1 cellular context compared by ENCODE assay signal in the genomic region with DNA sequence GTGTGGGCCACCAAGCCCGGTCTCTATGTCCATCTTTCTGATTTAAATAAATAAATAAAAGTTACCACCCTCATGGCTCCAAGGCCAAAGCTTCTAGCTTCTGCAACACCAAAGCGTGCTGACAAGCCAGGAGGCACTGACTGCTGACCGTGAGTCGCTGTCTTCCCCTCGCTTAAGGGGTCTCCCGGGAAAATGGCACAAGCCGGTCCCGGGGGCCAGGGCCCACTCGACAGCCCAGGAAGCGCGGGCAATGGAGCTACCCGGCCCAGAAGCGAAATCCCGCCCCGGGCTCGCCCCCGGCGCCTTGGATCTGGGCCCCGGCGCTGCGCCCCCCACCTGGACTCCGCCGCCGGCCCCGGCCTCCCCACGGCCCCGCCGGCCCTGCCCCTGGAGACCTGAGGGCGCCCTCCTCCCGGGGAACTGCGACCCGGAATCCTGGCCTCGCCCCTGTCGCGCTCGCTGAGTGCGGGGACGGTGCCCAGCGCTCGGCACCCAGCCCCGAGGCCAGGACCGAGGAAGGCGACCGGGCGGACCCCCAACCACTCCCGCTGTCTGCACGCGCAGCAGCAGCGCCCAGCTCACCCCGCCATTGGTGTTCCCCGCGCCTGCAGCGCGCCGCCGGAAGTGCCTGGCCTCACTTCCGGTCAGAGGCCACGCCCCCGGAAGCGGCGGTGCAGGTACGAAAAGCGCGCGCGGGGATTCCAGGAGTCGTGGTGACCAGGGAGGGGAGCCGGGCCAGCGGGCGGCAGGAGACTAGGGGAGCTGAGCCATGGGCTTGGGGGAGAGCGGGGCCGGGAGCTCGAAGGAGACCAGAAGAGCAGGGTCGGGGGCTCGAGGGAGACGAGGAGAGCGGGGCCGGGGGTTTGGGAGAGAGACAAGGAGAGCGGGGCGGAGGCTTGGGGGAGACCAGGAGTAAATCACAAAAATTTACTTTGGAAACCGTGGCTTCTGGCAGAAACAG.
A peak's percentile ranks its signal among the peaks of the same experiment; 100 is the strongest.
TF ChIP-seq lines count a peak whose summit lies in the region.

TSS of gene MRM2 (minus strand) at position 626 of the 961 bp plus-strand sequence. CDS start at position 590, 36 bp downstream.
TSS of gene NUDT1 (plus strand) at position 647 of the 961 bp plus-strand sequence. CDS start 2,349 bp downstream, outside the sequence.

TF ChIP-seq in HepG2, 621 proteins besides CTCF, POLR2A, EP300 and RAD21 (continued from another document and continues in another):
- TF ChIP-seq ZBTB7A (CRISPR knock-in tag; IDR thresholded peaks at IDR 0.05) (0 out of 2 replicates have a peak, but pooled peaks have one; percentile 21), ZNF3 (CRISPR knock-in tag; IDR thresholded peaks at IDR 0.05) (no peak), ZFP62 (CRISPR knock-in tag; IDR thresholded peaks at IDR 0.05) (no peak), ZNF780A (CRISPR knock-in tag; IDR thresholded peaks at IDR 0.05) (peak; percentile 52; the same call in 1 of the 2 replicates), HNRNPK (IDR thresholded peaks at IDR 0.05; ENCODE audit: low read depth, low read length, poor library complexity, severe bottlenecking) (peak; percentile 97), ONECUT2 (CRISPR knock-in tag; IDR thresholded peaks at IDR 0.05) (no peak), STAT5B (CRISPR knock-in tag; IDR thresholded peaks at IDR 0.05) (no peak; the same call in 1 of the 2 replicates), SMARCC2 (IDR thresholded peaks at IDR 0.05) (no peak), ELF1 (CRISPR knock-in tag; IDR thresholded peaks at IDR 0.05) (peak; percentile 95), HDAC1 (CRISPR knock-in tag; IDR thresholded peaks at IDR 0.05) (peak; percentile 99), ZMAT5 (CRISPR knock-in tag; IDR thresholded peaks at IDR 0.05; ENCODE audit: borderline replicate concordance, low read depth) (no peak), PAWR (CRISPR knock-in tag; IDR thresholded peaks at IDR 0.05; ENCODE audit: borderline replicate concordance) (no peak), FOXO4 (CRISPR knock-in tag; conservative IDR thresholded peaks at IDR 0.05) (no peak), YEATS2 (CRISPR knock-in tag; IDR thresholded peaks at IDR 0.05; ENCODE audit: borderline replicate concordance) (peak; percentile 92), TAF1 (CRISPR knock-in tag; IDR thresholded peaks at IDR 0.05) (peak; percentile 97), ZBTB44 (CRISPR knock-in tag; IDR thresholded peaks at IDR 0.05) (no peak), HMG20A (CRISPR knock-in tag; IDR thresholded peaks at IDR 0.05; ENCODE audit: borderline replicate concordance) (no peak; the same call in 1 of the 2 replicates), ZNF660 (CRISPR knock-in tag; IDR thresholded peaks at IDR 0.05; ENCODE audit: borderline replicate concordance, low read depth) (no peak), SOX6 (IDR thresholded peaks at IDR 0.05) (no peak), SOX6 (CRISPR knock-in tag; IDR thresholded peaks at IDR 0.05) (no peak), HES4 (CRISPR knock-in tag; IDR thresholded peaks at IDR 0.05; ENCODE audit: borderline replicate concordance) (peak; percentile 63; the same call in 1 of the 2 replicates), ZNF570 (CRISPR knock-in tag; IDR thresholded peaks at IDR 0.05; ENCODE audit: borderline replicate concordance) (no peak), MAX (IDR thresholded peaks at IDR 0.05) (peak; percentile 91), PPARG (CRISPR knock-in tag; conservative IDR thresholded peaks at IDR 0.05) (no peak), PLSCR1 (CRISPR knock-in tag; IDR thresholded peaks at IDR 0.05; ENCODE audit: borderline replicate concordance) (no peak), EED (CRISPR knock-in tag; IDR thresholded peaks at IDR 0.05) (no peak), YY1 (IDR thresholded peaks at IDR 0.05; ENCODE audit: insufficient read depth, insufficient replicate concordance, low read depth, low read length) (peak; percentile 94), ARID2 (CRISPR knock-in tag; IDR thresholded peaks at IDR 0.05; ENCODE audit: borderline replicate concordance) (no peak), ZNF512B (CRISPR knock-in tag; IDR thresholded peaks at IDR 0.05; ENCODE audit: borderline replicate concordance) (0 out of 2 replicates have a peak, but pooled peaks have one; percentile 54), DDIT3 (CRISPR knock-in tag; IDR thresholded peaks at IDR 0.05) (no peak), AKAP8 (CRISPR knock-in tag; IDR thresholded peaks at IDR 0.05) (no peak)
- TF ChIP-seq, protein P1, sequence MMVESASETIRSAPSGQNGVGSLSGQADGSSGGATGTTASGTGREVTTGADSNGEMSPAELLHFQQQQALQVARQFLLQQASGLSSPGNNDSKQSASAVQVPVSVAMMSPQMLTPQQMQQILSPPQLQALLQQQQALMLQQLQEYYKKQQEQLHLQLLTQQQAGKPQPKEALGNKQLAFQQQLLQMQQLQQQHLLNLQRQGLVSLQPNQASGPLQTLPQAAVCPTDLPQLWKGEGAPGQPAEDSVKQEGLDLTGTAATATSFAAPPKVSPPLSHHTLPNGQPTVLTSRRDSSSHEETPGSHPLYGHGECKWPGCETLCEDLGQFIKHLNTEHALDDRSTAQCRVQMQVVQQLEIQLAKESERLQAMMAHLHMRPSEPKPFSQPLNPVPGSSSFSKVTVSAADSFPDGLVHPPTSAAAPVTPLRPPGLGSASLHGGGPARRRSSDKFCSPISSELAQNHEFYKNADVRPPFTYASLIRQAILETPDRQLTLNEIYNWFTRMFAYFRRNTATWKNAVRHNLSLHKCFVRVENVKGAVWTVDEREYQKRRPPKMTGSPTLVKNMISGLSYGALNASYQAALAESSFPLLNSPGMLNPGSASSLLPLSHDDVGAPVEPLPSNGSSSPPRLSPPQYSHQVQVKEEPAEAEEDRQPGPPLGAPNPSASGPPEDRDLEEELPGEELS (CRISPR knock-in tag; IDR thresholded peaks at IDR 0.05): no peak
- TF ChIP-seq, protein P2, sequence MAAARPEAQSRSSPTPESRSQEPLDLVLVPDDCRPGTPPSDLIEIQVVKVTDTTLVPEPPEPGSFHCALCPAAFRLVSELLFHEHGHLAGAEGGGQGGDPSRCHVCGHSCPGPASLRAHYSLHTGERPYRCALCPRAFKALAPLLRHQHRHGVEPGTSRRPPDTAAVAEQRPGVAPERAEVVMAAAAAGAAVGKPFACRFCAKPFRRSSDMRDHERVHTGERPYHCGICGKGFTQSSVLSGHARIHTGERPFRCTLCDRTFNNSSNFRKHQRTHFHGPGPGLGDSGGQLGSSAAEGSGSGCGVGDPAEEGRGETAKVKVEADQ (CRISPR knock-in tag; IDR thresholded peaks at IDR 0.05; ENCODE audit: borderline replicate concordance): peak; percentile 63; the same call in 1 of the 2 replicates
- TF ChIP-seq, protein P3, sequence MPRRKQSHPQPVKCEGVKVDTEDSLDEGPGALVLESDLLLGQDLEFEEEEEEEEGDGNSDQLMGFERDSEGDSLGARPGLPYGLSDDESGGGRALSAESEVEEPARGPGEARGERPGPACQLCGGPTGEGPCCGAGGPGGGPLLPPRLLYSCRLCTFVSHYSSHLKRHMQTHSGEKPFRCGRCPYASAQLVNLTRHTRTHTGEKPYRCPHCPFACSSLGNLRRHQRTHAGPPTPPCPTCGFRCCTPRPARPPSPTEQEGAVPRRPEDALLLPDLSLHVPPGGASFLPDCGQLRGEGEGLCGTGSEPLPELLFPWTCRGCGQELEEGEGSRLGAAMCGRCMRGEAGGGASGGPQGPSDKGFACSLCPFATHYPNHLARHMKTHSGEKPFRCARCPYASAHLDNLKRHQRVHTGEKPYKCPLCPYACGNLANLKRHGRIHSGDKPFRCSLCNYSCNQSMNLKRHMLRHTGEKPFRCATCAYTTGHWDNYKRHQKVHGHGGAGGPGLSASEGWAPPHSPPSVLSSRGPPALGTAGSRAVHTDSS (CRISPR knock-in tag; conservative IDR thresholded peaks at IDR 0.05): no peak
